1 cellular context compared by ENCODE assay signal in genomic region chr16:31869511-31870201, GRCh38.
TF ChIP-seq lines count a peak whose summit lies in the region.

No MANE protein-coding gene starts in this region.

TF ChIP-seq in HEK293, 187 proteins besides CTCF, POLR2A, EP300 and RAD21 (continued from another document):
- peak; percentile 48; the same call in 1 of the 2 replicates for TF ChIP-seq TSHZ1 (tag by site-specific recombination; IDR thresholded peaks at IDR 0.05; ENCODE audit: borderline replicate concordance)
- TF ChIP-seq ZNF24 (tag by site-specific recombination; IDR thresholded peaks at IDR 0.05), result peak; percentile 59; the same call in 1 of the 2 replicates
- no peak for TF ChIP-seq IKZF3 (tag by site-specific recombination; IDR thresholded peaks at IDR 0.05)
- TF ChIP-seq, protein P1, sequence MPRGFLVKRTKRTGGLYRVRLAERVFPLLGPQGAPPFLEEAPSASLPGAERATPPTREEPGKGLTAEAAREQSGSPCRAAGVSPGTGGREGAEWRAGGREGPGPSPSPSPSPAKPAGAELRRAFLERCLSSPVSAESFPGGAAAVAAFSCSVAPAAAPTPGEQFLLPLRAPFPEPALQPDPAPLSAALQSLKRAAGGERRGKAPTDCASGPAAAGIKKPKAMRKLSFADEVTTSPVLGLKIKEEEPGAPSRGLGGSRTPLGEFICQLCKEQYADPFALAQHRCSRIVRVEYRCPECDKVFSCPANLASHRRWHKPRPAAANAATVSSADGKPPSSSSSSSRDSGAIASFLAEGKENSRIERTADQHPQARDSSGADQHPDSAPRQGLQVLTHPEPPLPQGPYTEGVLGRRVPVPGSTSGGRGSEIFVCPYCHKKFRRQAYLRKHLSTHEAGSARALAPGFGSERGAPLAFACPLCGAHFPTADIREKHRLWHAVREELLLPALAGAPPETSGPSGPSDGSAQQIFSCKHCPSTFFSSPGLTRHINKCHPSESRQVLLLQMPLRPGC (tag by site-specific recombination; IDR thresholded peaks at IDR 0.05), result 0 out of 2 replicates have a peak, but pooled peaks have one; percentile 51
- TF ChIP-seq ZNF549 (tag by site-specific recombination; IDR thresholded peaks at IDR 0.05), result no peak
- no peak for TF ChIP-seq ZNF280D (tag by site-specific recombination; IDR thresholded peaks at IDR 0.05)
- TF ChIP-seq, protein P2, sequence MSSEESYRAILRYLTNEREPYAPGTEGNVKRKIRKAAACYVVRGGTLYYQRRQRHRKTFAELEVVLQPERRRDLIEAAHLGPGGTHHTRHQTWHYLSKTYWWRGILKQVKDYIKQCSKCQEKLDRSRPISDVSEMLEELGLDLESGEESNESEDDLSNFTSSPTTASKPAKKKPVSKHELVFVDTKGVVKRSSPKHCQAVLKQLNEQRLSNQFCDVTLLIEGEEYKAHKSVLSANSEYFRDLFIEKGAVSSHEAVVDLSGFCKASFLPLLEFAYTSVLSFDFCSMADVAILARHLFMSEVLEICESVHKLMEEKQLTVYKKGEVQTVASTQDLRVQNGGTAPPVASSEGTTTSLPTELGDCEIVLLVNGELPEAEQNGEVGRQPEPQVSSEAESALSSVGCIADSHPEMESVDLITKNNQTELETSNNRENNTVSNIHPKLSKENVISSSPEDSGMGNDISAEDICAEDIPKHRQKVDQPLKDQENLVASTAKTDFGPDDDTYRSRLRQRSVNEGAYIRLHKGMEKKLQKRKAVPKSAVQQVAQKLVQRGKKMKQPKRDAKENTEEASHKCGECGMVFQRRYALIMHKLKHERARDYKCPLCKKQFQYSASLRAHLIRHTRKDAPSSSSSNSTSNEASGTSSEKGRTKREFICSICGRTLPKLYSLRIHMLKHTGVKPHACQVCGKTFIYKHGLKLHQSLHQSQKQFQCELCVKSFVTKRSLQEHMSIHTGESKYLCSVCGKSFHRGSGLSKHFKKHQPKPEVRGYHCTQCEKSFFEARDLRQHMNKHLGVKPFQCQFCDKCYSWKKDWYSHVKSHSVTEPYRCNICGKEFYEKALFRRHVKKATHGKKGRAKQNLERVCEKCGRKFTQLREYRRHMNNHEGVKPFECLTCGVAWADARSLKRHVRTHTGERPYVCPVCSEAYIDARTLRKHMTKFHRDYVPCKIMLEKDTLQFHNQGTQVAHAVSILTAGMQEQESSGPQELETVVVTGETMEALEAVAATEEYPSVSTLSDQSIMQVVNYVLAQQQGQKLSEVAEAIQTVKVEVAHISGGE (tag by site-specific recombination; conservative IDR thresholded peaks at IDR 0.05; ENCODE audit: low read depth), result no peak
- 0 out of 2 replicates have a peak, but pooled peaks have one; percentile 42 for TF ChIP-seq YY2 (tag by site-specific recombination; IDR thresholded peaks at IDR 0.05)
- peak; percentile 63 for TF ChIP-seq SCRT2 (tag by site-specific recombination; IDR thresholded peaks at IDR 0.05)
- TF ChIP-seq ZNF837 (tag by site-specific recombination; IDR thresholded peaks at IDR 0.05), result no peak
- 0 out of 2 replicates have a peak, but pooled peaks have one; percentile 13 for TF ChIP-seq ZNF394 (tag by site-specific recombination; IDR thresholded peaks at IDR 0.05; ENCODE audit: borderline replicate concordance)
- no peak for TF ChIP-seq ZEB2 (tag by site-specific recombination; IDR thresholded peaks at IDR 0.05)
- TF ChIP-seq, protein P3, sequence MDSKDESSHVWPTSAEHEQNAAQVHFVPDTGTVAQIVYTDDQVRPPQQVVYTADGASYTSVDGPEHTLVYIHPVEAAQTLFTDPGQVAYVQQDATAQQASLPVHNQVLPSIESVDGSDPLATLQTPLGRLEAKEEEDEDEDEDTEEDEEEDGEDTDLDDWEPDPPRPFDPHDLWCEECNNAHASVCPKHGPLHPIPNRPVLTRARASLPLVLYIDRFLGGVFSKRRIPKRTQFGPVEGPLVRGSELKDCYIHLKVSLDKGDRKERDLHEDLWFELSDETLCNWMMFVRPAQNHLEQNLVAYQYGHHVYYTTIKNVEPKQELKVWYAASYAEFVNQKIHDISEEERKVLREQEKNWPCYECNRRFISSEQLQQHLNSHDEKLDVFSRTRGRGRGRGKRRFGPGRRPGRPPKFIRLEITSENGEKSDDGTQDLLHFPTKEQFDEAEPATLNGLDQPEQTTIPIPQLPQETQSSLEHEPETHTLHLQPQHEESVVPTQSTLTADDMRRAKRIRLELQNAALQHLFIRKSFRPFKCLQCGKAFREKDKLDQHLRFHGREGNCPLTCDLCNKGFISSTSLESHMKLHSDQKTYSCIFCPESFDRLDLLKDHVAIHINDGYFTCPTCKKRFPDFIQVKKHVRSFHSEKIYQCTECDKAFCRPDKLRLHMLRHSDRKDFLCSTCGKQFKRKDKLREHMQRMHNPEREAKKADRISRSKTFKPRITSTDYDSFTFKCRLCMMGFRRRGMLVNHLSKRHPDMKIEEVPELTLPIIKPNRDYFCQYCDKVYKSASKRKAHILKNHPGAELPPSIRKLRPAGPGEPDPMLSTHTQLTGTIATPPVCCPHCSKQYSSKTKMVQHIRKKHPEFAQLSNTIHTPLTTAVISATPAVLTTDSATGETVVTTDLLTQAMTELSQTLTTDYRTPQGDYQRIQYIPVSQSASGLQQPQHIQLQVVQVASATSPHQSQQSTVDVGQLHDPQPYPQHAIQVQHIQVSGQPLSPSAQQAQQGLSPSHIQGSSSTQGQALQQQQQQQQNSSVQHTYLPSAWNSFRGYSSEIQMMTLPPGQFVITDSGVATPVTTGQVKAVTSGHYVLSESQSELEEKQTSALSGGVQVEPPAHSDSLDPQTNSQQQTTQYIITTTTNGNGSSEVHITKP (tag by site-specific recombination; IDR thresholded peaks at IDR 0.05), result peak; percentile 98
- TF ChIP-seq KLF10 (tag by site-specific recombination; IDR thresholded peaks at IDR 0.05), result peak; percentile 81
- TF ChIP-seq, protein P4, sequence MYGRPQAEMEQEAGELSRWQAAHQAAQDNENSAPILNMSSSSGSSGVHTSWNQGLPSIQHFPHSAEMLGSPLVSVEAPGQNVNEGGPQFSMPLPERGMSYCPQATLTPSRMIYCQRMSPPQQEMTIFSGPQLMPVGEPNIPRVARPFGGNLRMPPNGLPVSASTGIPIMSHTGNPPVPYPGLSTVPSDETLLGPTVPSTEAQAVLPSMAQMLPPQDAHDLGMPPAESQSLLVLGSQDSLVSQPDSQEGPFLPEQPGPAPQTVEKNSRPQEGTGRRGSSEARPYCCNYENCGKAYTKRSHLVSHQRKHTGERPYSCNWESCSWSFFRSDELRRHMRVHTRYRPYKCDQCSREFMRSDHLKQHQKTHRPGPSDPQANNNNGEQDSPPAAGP (tag by site-specific recombination; IDR thresholded peaks at IDR 0.05), result 0 out of 2 replicates have a peak, but pooled peaks have one; percentile 57
TF ChIP-seq in HEK293: peak in this region for 19.
